1 cellular context compared by ENCODE assay signal in genomic region chr18:58407649-58408407, GRCh38.
TF ChIP-seq lines count a peak whose summit lies in the region.

No MANE protein-coding gene starts in this region.

TF ChIP-seq in HepG2, 621 proteins besides CTCF, POLR2A, EP300 and RAD21 (continued from another document and continues in another):
- TF ChIP-seq ZNF574 (CRISPR knock-in tag; IDR thresholded peaks at IDR 0.05) (peak; percentile 78), MYC (CRISPR knock-in tag; IDR thresholded peaks at IDR 0.05; ENCODE audit: borderline replicate concordance) (peak; percentile 51; the same call in 1 of the 2 replicates), HOMEZ (CRISPR knock-in tag; IDR thresholded peaks at IDR 0.05; ENCODE audit: low read depth) (peak; percentile 66; the same call in 1 of the 2 replicates), ZNF282 (IDR thresholded peaks at IDR 0.05; ENCODE audit: partially characterized antibody) (no peak), MEF2D (CRISPR knock-in tag; IDR thresholded peaks at IDR 0.05) (0 out of 2 replicates have a peak, but pooled peaks have one; percentile 88), ZNF432 (CRISPR knock-in tag; IDR thresholded peaks at IDR 0.05; ENCODE audit: borderline replicate concordance) (no peak), RAD51 (IDR thresholded peaks at IDR 0.05; ENCODE audit: borderline replicate concordance) (no peak), ZNF430 (CRISPR knock-in tag; IDR thresholded peaks at IDR 0.05) (peak; percentile 93; the same call in 1 of the 2 replicates), HDAC2 (CRISPR knock-in tag; IDR thresholded peaks at IDR 0.05) (peak; percentile 84), TCF7L2 (IDR thresholded peaks at IDR 0.05; ENCODE audit: low read depth, low read length) (peak; percentile 98), MIER3 (CRISPR knock-in tag; IDR thresholded peaks at IDR 0.05; ENCODE audit: borderline replicate concordance) (peak; percentile 80; the same call in 1 of the 2 replicates), NBN (conservative IDR thresholded peaks at IDR 0.05) (no peak), FOXK1 (CRISPR knock-in tag; IDR thresholded peaks at IDR 0.05; ENCODE audit: borderline replicate concordance, low read depth) (peak; percentile 95), ZNF598 (CRISPR knock-in tag; IDR thresholded peaks at IDR 0.05; ENCODE audit: borderline replicate concordance) (0 out of 2 replicates have a peak, but pooled peaks have one; percentile 26), TFE3 (CRISPR knock-in tag; IDR thresholded peaks at IDR 0.05) (peak; percentile 97), ZBTB38 (CRISPR knock-in tag; IDR thresholded peaks at IDR 0.05) (peak; percentile 70), ZNF205 (CRISPR knock-in tag; IDR thresholded peaks at IDR 0.05) (peak; percentile 52), HNF4G (IDR thresholded peaks at IDR 0.05; ENCODE audit: borderline replicate concordance, low read depth, low read length) (peak; percentile 99), HNF4G (CRISPR knock-in tag; IDR thresholded peaks at IDR 0.05; ENCODE audit: borderline replicate concordance, low read depth) (peak; percentile 94), ZNF512 (CRISPR knock-in tag; IDR thresholded peaks at IDR 0.05) (0 out of 2 replicates have a peak, but pooled peaks have one; percentile 49), ZNF784 (CRISPR knock-in tag; IDR thresholded peaks at IDR 0.05; ENCODE audit: borderline replicate concordance) (peak; percentile 83), SATB2 (CRISPR knock-in tag; IDR thresholded peaks at IDR 0.05) (0 out of 2 replicates have a peak, but pooled peaks have one; percentile 79), ZNF256 (CRISPR knock-in tag; conservative IDR thresholded peaks at IDR 0.05) (0 out of 2 replicates have a peak, but pooled peaks have one; percentile 38), NCOR1 (IDR thresholded peaks at IDR 0.05; ENCODE audit: borderline replicate concordance, low read length) (peak; percentile 99), DR1 (CRISPR knock-in tag; IDR thresholded peaks at IDR 0.05) (peak; percentile 61; the same call in 1 of the 2 replicates), ZNF512B (CRISPR knock-in tag; IDR thresholded peaks at IDR 0.05; ENCODE audit: borderline replicate concordance) (0 out of 2 replicates have a peak, but pooled peaks have one; percentile 75), ZZZ3 (CRISPR knock-in tag; IDR thresholded peaks at IDR 0.05; ENCODE audit: borderline replicate concordance) (no peak), ZNF569 (CRISPR knock-in tag; IDR thresholded peaks at IDR 0.05; ENCODE audit: borderline replicate concordance) (no peak), HMGXB3 (CRISPR knock-in tag; IDR thresholded peaks at IDR 0.05; ENCODE audit: borderline replicate concordance) (no peak)
- TF ChIP-seq, protein P1, sequence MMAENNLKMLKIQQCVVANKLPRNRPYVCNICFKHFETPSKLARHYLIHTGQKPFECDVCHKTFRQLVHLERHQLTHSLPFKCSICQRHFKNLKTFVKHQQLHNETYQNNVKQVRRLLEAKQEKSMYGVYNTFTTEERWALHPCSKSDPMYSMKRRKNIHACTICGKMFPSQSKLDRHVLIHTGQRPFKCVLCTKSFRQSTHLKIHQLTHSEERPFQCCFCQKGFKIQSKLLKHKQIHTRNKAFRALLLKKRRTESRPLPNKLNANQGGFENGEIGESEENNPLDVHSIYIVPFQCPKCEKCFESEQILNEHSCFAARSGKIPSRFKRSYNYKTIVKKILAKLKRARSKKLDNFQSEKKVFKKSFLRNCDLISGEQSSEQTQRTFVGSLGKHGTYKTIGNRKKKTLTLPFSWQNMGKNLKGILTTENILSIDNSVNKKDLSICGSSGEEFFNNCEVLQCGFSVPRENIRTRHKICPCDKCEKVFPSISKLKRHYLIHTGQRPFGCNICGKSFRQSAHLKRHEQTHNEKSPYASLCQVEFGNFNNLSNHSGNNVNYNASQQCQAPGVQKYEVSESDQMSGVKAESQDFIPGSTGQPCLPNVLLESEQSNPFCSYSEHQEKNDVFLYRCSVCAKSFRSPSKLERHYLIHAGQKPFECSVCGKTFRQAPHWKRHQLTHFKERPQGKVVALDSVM (CRISPR knock-in tag; IDR thresholded peaks at IDR 0.05), result peak; percentile 68
- TF ChIP-seq, protein P2, sequence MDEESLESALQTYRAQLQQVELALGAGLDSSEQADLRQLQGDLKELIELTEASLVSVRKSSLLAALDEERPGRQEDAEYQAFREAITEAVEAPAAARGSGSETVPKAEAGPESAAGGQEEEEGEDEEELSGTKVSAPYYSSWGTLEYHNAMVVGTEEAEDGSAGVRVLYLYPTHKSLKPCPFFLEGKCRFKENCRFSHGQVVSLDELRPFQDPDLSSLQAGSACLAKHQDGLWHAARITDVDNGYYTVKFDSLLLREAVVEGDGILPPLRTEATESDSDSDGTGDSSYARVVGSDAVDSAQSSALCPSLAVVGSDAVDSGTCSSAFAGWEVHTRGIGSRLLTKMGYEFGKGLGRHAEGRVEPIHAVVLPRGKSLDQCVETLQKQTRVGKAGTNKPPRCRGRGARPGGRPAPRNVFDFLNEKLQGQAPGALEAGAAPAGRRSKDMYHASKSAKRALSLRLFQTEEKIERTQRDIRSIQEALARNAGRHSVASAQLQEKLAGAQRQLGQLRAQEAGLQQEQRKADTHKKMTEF (CRISPR knock-in tag; IDR thresholded peaks at IDR 0.05), result peak; percentile 96
- TF ChIP-seq, protein P3, sequence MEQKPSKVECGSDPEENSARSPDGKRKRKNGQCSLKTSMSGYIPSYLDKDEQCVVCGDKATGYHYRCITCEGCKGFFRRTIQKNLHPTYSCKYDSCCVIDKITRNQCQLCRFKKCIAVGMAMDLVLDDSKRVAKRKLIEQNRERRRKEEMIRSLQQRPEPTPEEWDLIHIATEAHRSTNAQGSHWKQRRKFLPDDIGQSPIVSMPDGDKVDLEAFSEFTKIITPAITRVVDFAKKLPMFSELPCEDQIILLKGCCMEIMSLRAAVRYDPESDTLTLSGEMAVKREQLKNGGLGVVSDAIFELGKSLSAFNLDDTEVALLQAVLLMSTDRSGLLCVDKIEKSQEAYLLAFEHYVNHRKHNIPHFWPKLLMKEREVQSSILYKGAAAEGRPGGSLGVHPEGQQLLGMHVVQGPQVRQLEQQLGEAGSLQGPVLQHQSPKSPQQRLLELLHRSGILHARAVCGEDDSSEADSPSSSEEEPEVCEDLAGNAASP (CRISPR knock-in tag; IDR thresholded peaks at IDR 0.05; ENCODE audit: borderline replicate concordance), result peak; percentile 95; the same call in 1 of the 2 replicates
